Comparison of ENCODE assay signal across 8 cellular contexts in genomic region chr7:29723122-29723521, GRCh38.
DNase-seq lines count a peak whose midpoint lies in the region; ATAC-seq, FAIRE-seq and TF ChIP-seq lines count a peak whose summit lies in the region.
"Not testable (repeated sequence)": the region's sequence is repeated elsewhere in the genome, so short reads cannot be mapped to it uniquely, and the experiment has no call there.

No MANE protein-coding gene starts in this region.

- not testable (repeated sequence) for TF ChIP-seq POLR2A in HepG2 (IDR thresholded peaks at IDR 0.05; ENCODE audit: insufficient read depth in 1 of 2, low read depth in 2 of 2, low read length in 2 of 2)

- intact Hi-C loops in HepG2 (cut with micrococcal nuclease; ENCODE audit: unreplicated experiment), result not testable (repeated sequence)

- POLR2A ChIA-PET in HepG2 (lab: Yijun Ruan, JAX), result not testable (repeated sequence)

- not testable (repeated sequence) for TF ChIP-seq CTCF in bronchial epithelial cell (IDR thresholded peaks at IDR 0.05; ENCODE audit: insufficient read depth, low read length, severe bottlenecking); HepG2 (CRISPR knock-in tag; IDR thresholded peaks at IDR 0.05)

- H3K4me3 ChIP-seq in ACC112 (ENCODE audit: low read depth, low read length), result 0 out of 2 replicates have a peak overlapping the region, but pooled peaks have one; percentile 54
- H3K4me3 ChIP-seq in bronchial epithelial cell (ENCODE audit: low read depth, low read length); HepG2 (replicated peaks in 1 of 3; ENCODE audit: insufficient read depth in 1 of 3, low read depth in 2 of 3, low read length in 3 of 3): not testable (repeated sequence)

- 0 out of 2 replicates have a peak overlapping the region, but pooled peaks have one; percentile 19 for H3K27ac ChIP-seq in ACC112 (ENCODE audit: low read depth, low read length)
- not testable (repeated sequence) for H3K27ac ChIP-seq in HepG2 (ENCODE audit: extremely low read length, insufficient read depth, low read length)

- DNase-seq in GM03348 (ENCODE audit: low spot score) (peak; percentile 71), HuH-7 (ENCODE audit: low spot score) (peak; percentile 3), SK-MEL-5 (ENCODE audit: low read depth, low spot score) (peak; percentile 73), bronchial epithelial cell (ENCODE audit: low read depth) (peak; percentile 96), fibroblast of the conjunctiva (ENCODE audit: low read depth) (peak; percentile 67), HepG2 (ENCODE audit: low spot score) (peak; percentile 30), renal cortical epithelial cell (ENCODE audit: low read depth) (peak; percentile 96)

- not testable (repeated sequence) for H3K4me2 ChIP-seq in HepG2 (ENCODE audit: low read depth, low read length)

- H3K79me2 ChIP-seq in ACC112 (ENCODE audit: control insufficient read depth, insufficient read depth, low read length, unreplicated experiment); HepG2 (ENCODE audit: insufficient read depth, low read length): not testable (repeated sequence)

- not testable (repeated sequence) for TF ChIP-seq RAD21 in HepG2 (CRISPR knock-in tag; IDR thresholded peaks at IDR 0.05)

- BruUV-seq in HepG2 (replicated peaks; lab: Mats Ljungman, UMichigan), result not testable (repeated sequence)

- H4K20me1 ChIP-seq in HepG2 (ENCODE audit: insufficient read depth, low read length), result not testable (repeated sequence)

- TF ChIP-seq EP300 in HepG2 (IDR thresholded peaks at IDR 0.05; ENCODE audit: low read depth in 2 of 2, low read length in 2 of 2); HepG2 (CRISPR knock-in tag; IDR thresholded peaks at IDR 0.05; ENCODE audit: borderline replicate concordance): not testable (repeated sequence)

- H3K36me3 ChIP-seq in ACC112 (ENCODE audit: insufficient read depth, low read length); bronchial epithelial cell (ENCODE audit: control insufficient read depth, insufficient read depth, low read length); HepG2 (replicated peaks in 1 of 2; ENCODE audit: control insufficient read depth in 1 of 2, insufficient read depth in 2 of 2, low read length in 2 of 2): not testable (repeated sequence)

- not testable (repeated sequence) for H2AFZ ChIP-seq in ACC112 (ENCODE audit: low read length, unreplicated experiment); HepG2 (ENCODE audit: low read length)

- FAIRE-seq in bronchial epithelial cell (lab: Jason Lieb, UNC); HepG2 (lab: Jason Lieb, UNC): not testable (repeated sequence)

- not testable (repeated sequence) for H3K9ac ChIP-seq in HepG2 (ENCODE audit: insufficient read depth, low read depth, low read length)

- not testable (repeated sequence) for H3K27me3 ChIP-seq in ACC112 (ENCODE audit: insufficient read depth, low read length); bronchial epithelial cell (ENCODE audit: control insufficient read depth, insufficient read depth, low read length); HepG2 (ENCODE audit: control insufficient read depth in 1 of 2, insufficient read depth in 2 of 2, low read length in 2 of 2)

- not testable (repeated sequence) for H3K9me3 ChIP-seq in HepG2 (ENCODE audit: low read length)

- WGBS in HepG2 (ENCODE audit: low lambda C conversion rate), result 1% methylated on average over 8 of the region's 8 CpGs

- CTCF ChIA-PET in HepG2 (lab: Yijun Ruan, JAX; ENCODE audit: low intra/inter-chr PET ratio, low total read pairs), result not testable (repeated sequence)

- H3K4me1 ChIP-seq in ACC112 (ENCODE audit: control insufficient read depth, insufficient read depth, low read length, unreplicated experiment), result peaks cover 13% of the 10 kb centered on the region
- not testable (repeated sequence) for H3K4me1 ChIP-seq in HepG2 (ENCODE audit: insufficient read depth, low read length)

- in situ Hi-C loops in SK-MEL-5 (cut with HindIII; ENCODE audit: low pct_unique_long_range_greater_than_20kb, low sequenced_read_pairs); HepG2 (cut with HindIII; ENCODE audit: extremely low pct_ligation_motif_present, low pct_unique_long_range_greater_than_20kb): not testable (repeated sequence)

- peak; percentile 59 for ATAC-seq in HepG2

TF ChIP-seq in HepG2, 621 proteins besides CTCF, POLR2A, EP300 and RAD21:
- 0 out of 2 replicates have a peak, but pooled peaks have one; percentile 11 for TF ChIP-seq SAP130 (CRISPR knock-in tag; IDR thresholded peaks at IDR 0.05; ENCODE audit: low read depth)
- TF ChIP-seq TBX3 (IDR thresholded peaks at IDR 0.05; ENCODE audit: borderline replicate concordance), result peak; percentile 78
- TF ChIP-seq RXRB (CRISPR knock-in tag; IDR thresholded peaks at IDR 0.05; ENCODE audit: borderline replicate concordance), result 0 out of 2 replicates have a peak, but pooled peaks have one; percentile 30
- TF ChIP-seq FOXA3 (CRISPR knock-in tag; IDR thresholded peaks at IDR 0.05), result peak; percentile 37; the same call in 1 of the 2 replicates
- peak; percentile 60 for TF ChIP-seq PPARG (CRISPR knock-in tag; conservative IDR thresholded peaks at IDR 0.05)
- peak in 1 of 2 experiments; percentile 30; a peak in 1 of 4 replicates for TF ChIP-seq NR2F1 (CRISPR knock-in tag; IDR thresholded peaks at IDR 0.05)
- TF ChIP-seq RARA (CRISPR knock-in tag; IDR thresholded peaks at IDR 0.05), result peak; percentile 53; the same call in 1 of the 2 replicates
- TF ChIP-seq ARID5B (CRISPR knock-in tag; IDR thresholded peaks at IDR 0.05), result 0 out of 2 replicates have a peak, but pooled peaks have one; percentile 7

Comparison
In these comparisons a context has a peak if more than half of its experiments do, and no peak if none do; other contexts are left out.
1. DNase-seq: peak in every context shown above with its lines; median percentile 96 in bronchial epithelial cell; 96 in renal cortical epithelial cell; 73 in SK-MEL-5; 71 in GM03348; 67 in fibroblast of the conjunctiva; 30 in HepG2; 3 in HuH-7.